Comparison of ENCODE assay signal across 11 cellular contexts in the genomic region with DNA sequence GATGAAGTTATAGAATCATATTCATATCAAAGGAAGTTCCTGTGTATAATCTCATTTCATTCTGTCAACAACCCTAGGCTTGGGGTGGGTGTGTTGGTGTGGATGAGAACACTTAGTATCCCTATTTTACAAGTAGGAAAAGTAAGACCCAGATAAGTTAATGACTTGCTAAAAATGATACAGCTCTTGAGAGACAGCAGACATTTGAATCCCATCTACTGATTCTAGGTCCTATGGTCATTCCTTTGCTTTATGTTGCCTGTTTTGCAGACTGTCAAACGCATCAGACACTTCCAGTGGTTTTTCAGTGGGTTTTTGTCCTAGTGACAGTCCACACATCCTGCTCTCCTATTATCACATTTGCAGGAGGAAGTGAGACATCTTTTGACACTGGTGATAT.
DNase-seq lines count a peak whose midpoint lies in the region; ATAC-seq and TF ChIP-seq lines count a peak whose summit lies in the region.
"Had no signal": no experiment of that assay in that cellular context is flagged by ENCODE, and none has a peak within 500 bp of the region (broad histone marks: within the 10 kb centered on the region; RNA-seq: fewer than 3 reads in every experiment).

No MANE protein-coding gene starts in this region.

- no peak overlapping the region for H3K23ac ChIP-seq in neuronal stem cell (ENCODE audit: low read depth, low read length, poor library complexity)

- H2AFZ ChIP-seq in neuronal stem cell (ENCODE audit: low read length), result no peak overlapping the region

- H3K27me3 ChIP-seq in AG04450 (ENCODE audit: control insufficient read depth, insufficient read depth, low read length) (no peaks in the 10 kb centered on the region), NT2/D1 (ENCODE audit: insufficient read depth, insufficient read length) (no peaks in the 10 kb centered on the region), neuronal stem cell (ENCODE audit: control insufficient read depth in 3 of 3, insufficient read depth in 3 of 3, low read depth in 1 of 3, low read length in 3 of 3) (no peaks in the 10 kb centered on the region)

- H3K79me1 ChIP-seq in neuronal stem cell (ENCODE audit: low read depth, low read length), result peaks cover 2% of the 10 kb centered on the region

- ATAC-seq in T-cell (replicated peaks in 1 of 4), result no peak
- ATAC-seq: activated naive CD4-positive, alpha-beta T cell treated with anti-CD3 and anti-CD28 coated beads, Interleukin-2, amount 50 U/mL, for 72 hours had no signal

- no peak overlapping the region; the same call in 1 of the 2 replicates for H3K4me3 ChIP-seq in AG04450 (ENCODE audit: low read depth, low read length)
- no peak overlapping the region for H3K4me3 ChIP-seq in NT2/D1 (ENCODE audit: insufficient read length, low read depth)
- H3K4me3 ChIP-seq in neuronal stem cell (ENCODE audit: low read length in 2 of 2), result peak overlapping the region in 1 of 2 donors; percentile 46

- CTCF ChIA-PET in AG04450 (lab: Charles Lee), result interaction anchor here (0.8 to 1.5 kb wide), 5 partner anchors 15 to 496 kb away, joined by 3 to 6 read pairs (median 3); no protein-coding TSS in a partner anchor
- CTCF ChIA-PET in T-cell (lab: Charles Lee), result no interaction called here

- no peak for DNase-seq in AG04450 (ENCODE audit: low read depth, low spot score)
- no peak for DNase-seq in NT2/D1 (ENCODE audit: low read depth, low spot score)
- DNase-seq in epithelial cell of prostate (ENCODE audit: low read depth, low spot score), result no peak
- no peak for DNase-seq in neuronal stem cell (ENCODE audit: low spot score)
- no peak for DNase-seq in activated CD8-positive, alpha-beta memory T cell treated with anti-CD3 and anti-CD28 coated beads, Interleukin-2, amount 50 U/mL, for 4 hours
- DNase-seq in NCI-H1694 treated with DMSO at 0.1 percent for 48 hours (lab: John Stamatoyannopoulos, UW), result no peak
- no peak for DNase-seq in NCI-H2171 treated with DMSO at 0.1 percent for 48 hours (lab: John Stamatoyannopoulos, UW)
- DNase-seq in T-cell, result no peak
- DNase-seq: activated B cell treated with CpG ODN at 0.5 μM for 24 hours; CD4-positive, alpha-beta T cell had no signal

- H3K9ac ChIP-seq in NT2/D1 (ENCODE audit: insufficient read length, low read depth) (peak overlapping the region; percentile 16), neuronal stem cell (ENCODE audit: low read depth, low read length, poor library complexity) (no peak overlapping the region)

- H4K91ac ChIP-seq in neuronal stem cell (ENCODE audit: low read depth, low read length, poor library complexity), result no peak overlapping the region

- H3K14ac ChIP-seq in neuronal stem cell (ENCODE audit: low read length), result no peak overlapping the region

- no peak overlapping the region for H3K4me3 Mint-ChIP-seq in T-cell
- H3K4me3 Mint-ChIP-seq: activated B cell treated with CpG ODN at 0.5 μM for 24 hours; CD4-positive, alpha-beta T cell had no signal

- H3K9me3 ChIP-seq in AG04450 (ENCODE audit: control insufficient read depth, insufficient read depth, low read length) (no peaks in the 10 kb centered on the region), NT2/D1 (ENCODE audit: insufficient read depth, low read length) (no peaks in the 10 kb centered on the region), neuronal stem cell (replicated peaks in 1 of 2; ENCODE audit: control insufficient read depth in 2 of 2, insufficient read depth in 1 of 2, low read depth in 1 of 2, low read length in 2 of 2) (no peaks in the 10 kb centered on the region)

- TF ChIP-seq CTCF in AG04450 (IDR thresholded peaks at IDR 0.05; ENCODE audit: low read depth, low read length), result no peak

- H3K18ac ChIP-seq in neuronal stem cell (ENCODE audit: low read length), result no peak overlapping the region

- no peak overlapping the region for H3K4me2 ChIP-seq in neuronal stem cell (ENCODE audit: insufficient read depth, low read length, poor library complexity, severe bottlenecking)

- H3K4me1 ChIP-seq in NT2/D1 (ENCODE audit: insufficient read depth, insufficient read length) (peaks cover 2% of the 10 kb centered on the region), neuronal stem cell (ENCODE audit: control insufficient read depth in 2 of 2, insufficient read depth in 1 of 2, low read depth in 1 of 2, low read length in 2 of 2) (peaks cover 32 to 55% of the 10 kb centered on the region in 2 donors)

- H2BK12ac ChIP-seq in neuronal stem cell (ENCODE audit: low read length), result no peak overlapping the region

- no peak overlapping the region for H2BK15ac ChIP-seq in neuronal stem cell (ENCODE audit: low read length)

- H3K4me1 Mint-ChIP-seq in T-cell, result peaks cover 14 to 18% (median 16%) of the 10 kb centered on the region in 3 donors

- H2BK120ac ChIP-seq in neuronal stem cell (ENCODE audit: low read depth, low read length), result no peak overlapping the region

- no peak overlapping the region for H4K8ac ChIP-seq in neuronal stem cell (ENCODE audit: low read depth, low read length)

- no peaks in the 10 kb centered on the region for H3K36me3 Mint-ChIP-seq in T-cell

- H3K36me3 ChIP-seq in NT2/D1 (ENCODE audit: insufficient read depth, insufficient read length, low read length) (no peaks in the 10 kb centered on the region), neuronal stem cell (replicated peaks in 1 of 2; ENCODE audit: control insufficient read depth in 2 of 2, insufficient read depth in 2 of 2, low read length in 2 of 2) (no peaks in the 10 kb centered on the region)

- H3K27me3 Mint-ChIP-seq in T-cell, result peaks cover 54 to 64% of the 10 kb centered on the region in 2 donors

- no peak overlapping the region for H3K27ac Mint-ChIP-seq in T-cell
- H3K27ac Mint-ChIP-seq: activated B cell treated with CpG ODN at 0.5 μM for 24 hours; activated naive CD4-positive, alpha-beta T cell treated with anti-CD3 and anti-CD28 coated beads, Interleukin-2, amount 50 U/mL, for 72 hours; CD4-positive, alpha-beta T cell had no signal

- H3K4ac ChIP-seq in neuronal stem cell (ENCODE audit: low read length), result no peak overlapping the region

- no CpG with 5 or more reads among the region's 1 CpG for WGBS in neuronal stem cell (ENCODE audit: extremely low coverage in 2 of 2, insufficient read length in 2 of 2, insufficient replicate concordance in 1 of 2), 2 donors

- POLR2A ChIA-PET in AG04450 (lab: Yijun Ruan, JAX), result interaction anchor here (0.9 to 1.5 kb wide), 2 partner anchors 11 to 13 kb away, joined by 3 to 6 read pairs; no protein-coding TSS in a partner anchor
- POLR2A ChIA-PET in T-cell (lab: Charles Lee), result no interaction called here

- H2AK5ac ChIP-seq in neuronal stem cell (ENCODE audit: low read depth, low read length), result no peak overlapping the region

- H3K27ac ChIP-seq in AG04450 (ENCODE audit: low read depth, low read length) (peak overlapping the region; percentile 76), epithelial cell of prostate (peak overlapping the region; percentile 27), neuronal stem cell (replicated peaks; ENCODE audit: low read length) (peak overlapping the region; percentile 88)

- no peak overlapping the region for H2BK5ac ChIP-seq in neuronal stem cell (ENCODE audit: low read length)

- no peaks in the 10 kb centered on the region for H3K9me3 Mint-ChIP-seq in T-cell
- H3K9me3 Mint-ChIP-seq: activated B cell treated with CpG ODN at 0.5 μM for 24 hours; activated naive CD4-positive, alpha-beta T cell treated with anti-CD3 and anti-CD28 coated beads, Interleukin-2, amount 50 U/mL, for 72 hours; CD4-positive, alpha-beta T cell had no signal

Comparison
In these comparisons a context has a peak if more than half of its experiments do, and no peak if none do; other contexts are left out.
1. H3K27ac ChIP-seq: peak in every context shown above with its lines; median percentile 88 in neuronal stem cell; 76 in AG04450; 27 in epithelial cell of prostate.